In the genomic region with DNA sequence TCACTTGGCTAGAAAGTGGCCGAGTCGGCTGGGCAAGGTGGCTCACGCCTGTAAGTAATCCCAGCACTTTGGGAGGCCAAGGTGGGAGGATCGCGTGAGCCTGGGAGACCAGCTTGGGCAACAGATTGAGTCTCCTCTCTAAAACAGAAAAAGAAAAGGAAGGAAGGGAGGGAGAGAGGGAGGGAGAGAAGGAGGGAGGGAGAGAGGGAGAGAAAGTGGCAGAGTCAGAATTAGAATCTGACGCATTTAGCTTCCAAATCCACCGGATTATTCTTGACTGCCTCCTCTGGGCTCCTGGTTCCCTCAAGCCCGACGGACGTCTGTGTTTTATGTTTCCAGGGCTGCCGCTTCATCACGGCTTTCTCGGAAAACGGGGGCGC, we compare ENCODE assay signal across 14 cellular contexts. TPM values are rescaled to one million over a fixed set of nuclear protein-coding genes. Genes with fewer than 3 reads are reported as not detected.
DNase-seq lines count a peak whose midpoint lies in the region; ATAC-seq and TF ChIP-seq lines count a peak whose summit lies in the region.
"Had no signal": no experiment of that assay in that cellular context is flagged by ENCODE, and none has a peak within 500 bp of the region (broad histone marks: within the 10 kb centered on the region; RNA-seq: fewer than 3 reads in every experiment).

No MANE protein-coding gene starts in this region.

- peaks cover 25% of the 10 kb centered on the region for H3K27me3 Mint-ChIP-seq in activated naive CD8-positive, alpha-beta T cell treated with anti-CD3 and anti-CD28 coated beads, Interleukin-2, amount 10 ng/mL, durations not matched to agents 7 days and 5 days
- H3K27me3 Mint-ChIP-seq in activated naive CD8-positive, alpha-beta T cell treated with anti-CD3 and anti-CD28 coated beads for 36 hours: peaks cover 8% of the 10 kb centered on the region
- H3K27me3 Mint-ChIP-seq in activated CD4-positive, alpha-beta memory T cell treated with anti-CD3 and anti-CD28 coated beads, Interleukin-2, amount 10 ng/mL, durations not matched to agents 7 days and 5 days: peaks cover 25% of the 10 kb centered on the region

- H3K9me3 ChIP-seq in lower lobe of right lung (no peaks in the 10 kb centered on the region), upper lobe of right lung (no peaks in the 10 kb centered on the region), body of pancreas (no peaks in the 10 kb centered on the region)

- H3K4me3 ChIP-seq in lower lobe of right lung (peak overlapping the region; percentile 36), upper lobe of right lung (peak overlapping the region; percentile 30), body of pancreas (no peak overlapping the region)
- H3K4me3 ChIP-seq: BLaER1, SJSA1 had no signal

- H3K4me3 Mint-ChIP-seq in activated naive CD8-positive, alpha-beta T cell treated with anti-CD3 and anti-CD28 coated beads, Interleukin-2, amount 10 ng/mL, durations not matched to agents 7 days and 5 days: peak overlapping the region; percentile 72
- H3K4me3 Mint-ChIP-seq in activated naive CD8-positive, alpha-beta T cell treated with anti-CD3 and anti-CD28 coated beads for 36 hours: no peak overlapping the region
- peak overlapping the region; percentile 36 for H3K4me3 Mint-ChIP-seq in activated CD4-positive, alpha-beta memory T cell treated with anti-CD3 and anti-CD28 coated beads, Interleukin-2, amount 10 ng/mL, durations not matched to agents 7 days and 5 days

- POLR2A ChIA-PET in activated naive CD8-positive, alpha-beta T cell treated with anti-CD3 and anti-CD28 coated beads, Interleukin-2, amount 10 ng/mL, durations not matched to agents 7 days and 5 days (lab: Charles Lee): interaction anchor here (0.7 to 1.3 kb wide), 6 partner anchors 21 to 311 kb away, joined by 3 to 5 read pairs (median 3); a partner anchor contains a TSS
- POLR2A ChIA-PET in activated CD4-positive, alpha-beta memory T cell treated with anti-CD3 and anti-CD28 coated beads, Interleukin-2, amount 10 ng/mL, durations not matched to agents 7 days and 5 days (lab: Charles Lee): interaction anchor here (1.0 to 2.1 kb wide), 5 partner anchors 10 to 56 kb away, joined by 3 to 9 read pairs (median 4); a partner anchor contains a TSS

- WGBS in body of pancreas, 2 donors: 34 to 35% methylated on average over 13 to 15 of the region's 15 CpGs

- CTCF ChIA-PET in activated CD4-positive, alpha-beta memory T cell treated with anti-CD3 and anti-CD28 coated beads, Interleukin-2, amount 10 ng/mL, durations not matched to agents 7 days and 5 days (lab: Charles Lee): interaction anchor here (0.7 to 1.6 kb wide), 6 partner anchors 26 to 59 kb away, joined by 3 to 5 read pairs (median 3); a partner anchor contains a TSS

- no peaks in the 10 kb centered on the region for H3K9me3 Mint-ChIP-seq in activated naive CD8-positive, alpha-beta T cell treated with anti-CD3 and anti-CD28 coated beads, Interleukin-2, amount 10 ng/mL, durations not matched to agents 7 days and 5 days
- H3K9me3 Mint-ChIP-seq in activated naive CD8-positive, alpha-beta T cell treated with anti-CD3 and anti-CD28 coated beads for 36 hours: peaks cover 3% of the 10 kb centered on the region
- peaks cover 4% of the 10 kb centered on the region for H3K9me3 Mint-ChIP-seq in activated CD4-positive, alpha-beta memory T cell treated with anti-CD3 and anti-CD28 coated beads, Interleukin-2, amount 10 ng/mL, durations not matched to agents 7 days and 5 days

- no peak for DNase-seq in activated naive CD8-positive, alpha-beta T cell treated with anti-CD3 and anti-CD28 coated beads, Interleukin-2, amount 10 ng/mL, durations not matched to agents 7 days and 5 days
- DNase-seq in activated naive CD8-positive, alpha-beta T cell treated with anti-CD3 and anti-CD28 coated beads for 36 hours: no peak
- DNase-seq in activated CD4-positive, alpha-beta memory T cell treated with anti-CD3 and anti-CD28 coated beads, Interleukin-2, amount 10 ng/mL, durations not matched to agents 7 days and 5 days: no peak
- DNase-seq in lower lobe of right lung: no peak
- DNase-seq in upper lobe of right lung: no peak
- DNase-seq in NCI-H446 treated with DMSO at 0.1 percent for 48 hours (lab: John Stamatoyannopoulos, UW): no peak
- DNase-seq in HT-29 (ENCODE audit: low spot score): no peak
- no peak for DNase-seq in body of pancreas
- DNase-seq: NK-92 treated with Interleukin-12 subunit alpha and Interleukin-12 subunit beta, amount 100 ng/mL, for 24 hours; WERI-Rb-1 had no signal

- no peak for ATAC-seq in activated naive CD8-positive, alpha-beta T cell treated with anti-CD3 and anti-CD28 coated beads, Interleukin-2, amount 10 ng/mL, durations not matched to agents 7 days and 5 days (ENCODE audit: low read depth)
- ATAC-seq in lower lobe of right lung: no peak
- ATAC-seq in upper lobe of right lung: no peak
- ATAC-seq in body of pancreas: no peak

- H3K36me3 ChIP-seq in lower lobe of right lung (no peaks in the 10 kb centered on the region), upper lobe of right lung (no peaks in the 10 kb centered on the region), body of pancreas (replicated peaks in 1 of 2; ENCODE audit: insufficient read depth in 1 of 2, low read depth in 2 of 2) (no peaks in the 10 kb centered on the region)
- H3K36me3 ChIP-seq: BLaER1, SJSA1, WERI-Rb-1 had no signal

- peaks cover 43% of the 10 kb centered on the region for H3K27me3 ChIP-seq in lower lobe of right lung (ENCODE audit: low read depth)
- peaks cover 39% of the 10 kb centered on the region for H3K27me3 ChIP-seq in upper lobe of right lung
- peaks cover 0 to 11% of the 10 kb centered on the region in 2 donors for H3K27me3 ChIP-seq in body of pancreas
- H3K27me3 ChIP-seq: BLaER1 had no signal

- no peak for TF ChIP-seq POLR2A in body of pancreas (IDR thresholded peaks at IDR 0.05)

- H3K27ac ChIP-seq in lower lobe of right lung (no peak overlapping the region), upper lobe of right lung (no peak overlapping the region), body of pancreas (no peak overlapping the region)
- H3K27ac ChIP-seq: BLaER1, SJSA1, WERI-Rb-1 had no signal

- no peak overlapping the region for H3K27ac Mint-ChIP-seq in activated naive CD8-positive, alpha-beta T cell treated with anti-CD3 and anti-CD28 coated beads, Interleukin-2, amount 10 ng/mL, durations not matched to agents 7 days and 5 days
- H3K27ac Mint-ChIP-seq in activated naive CD8-positive, alpha-beta T cell treated with anti-CD3 and anti-CD28 coated beads for 36 hours: no peak overlapping the region
- no peak overlapping the region for H3K27ac Mint-ChIP-seq in activated CD4-positive, alpha-beta memory T cell treated with anti-CD3 and anti-CD28 coated beads, Interleukin-2, amount 10 ng/mL, durations not matched to agents 7 days and 5 days

- H3K36me3 Mint-ChIP-seq in activated naive CD8-positive, alpha-beta T cell treated with anti-CD3 and anti-CD28 coated beads, Interleukin-2, amount 10 ng/mL, durations not matched to agents 7 days and 5 days: peaks cover 1% of the 10 kb centered on the region
- H3K36me3 Mint-ChIP-seq in activated naive CD8-positive, alpha-beta T cell treated with anti-CD3 and anti-CD28 coated beads for 36 hours: no peaks in the 10 kb centered on the region
- H3K36me3 Mint-ChIP-seq in activated CD4-positive, alpha-beta memory T cell treated with anti-CD3 and anti-CD28 coated beads, Interleukin-2, amount 10 ng/mL, durations not matched to agents 7 days and 5 days (ENCODE audit: low read depth): peaks cover 5% of the 10 kb centered on the region

- peaks cover 7% of the 10 kb centered on the region for H3K4me1 ChIP-seq in lower lobe of right lung
- peaks cover 11% of the 10 kb centered on the region for H3K4me1 ChIP-seq in upper lobe of right lung
- H3K4me1 ChIP-seq in body of pancreas: peaks cover 11% of the 10 kb centered on the region

- intact Hi-C loops in lower lobe of right lung (cut with DNase I) (no loop called here), upper lobe of right lung (cut with DNase I) (no loop called here), body of pancreas (cut with DNase I) (no loop called here)

- H3K4me1 Mint-ChIP-seq in activated naive CD8-positive, alpha-beta T cell treated with anti-CD3 and anti-CD28 coated beads, Interleukin-2, amount 10 ng/mL, durations not matched to agents 7 days and 5 days: peaks cover 13% of the 10 kb centered on the region
- H3K4me1 Mint-ChIP-seq in activated naive CD8-positive, alpha-beta T cell treated with anti-CD3 and anti-CD28 coated beads for 36 hours: peaks cover 15% of the 10 kb centered on the region
- H3K4me1 Mint-ChIP-seq in activated CD4-positive, alpha-beta memory T cell treated with anti-CD3 and anti-CD28 coated beads, Interleukin-2, amount 10 ng/mL, durations not matched to agents 7 days and 5 days: peaks cover 23% of the 10 kb centered on the region

- no peak for TF ChIP-seq CTCF in lower lobe of right lung (IDR thresholded peaks at IDR 0.05)
- TF ChIP-seq CTCF in upper lobe of right lung (IDR thresholded peaks at IDR 0.05): no peak
- TF ChIP-seq CTCF in body of pancreas (IDR thresholded peaks at IDR 0.05): no peak

RNA-seq across cellular contexts. Expression of a gene that starts 22.5 kb away (rescaled TPM):
- 10 to 100 TPM; 10.7 to 12.4 TPM for total RNA-seq in activated naive CD8-positive, alpha-beta T cell treated with anti-CD3 and anti-CD28 coated beads, Interleukin-2, amount 10 ng/mL, durations not matched to agents 7 days and 5 days
- total RNA-seq in activated naive CD8-positive, alpha-beta T cell treated with anti-CD3 and anti-CD28 coated beads for 36 hours: 1 to 10 TPM; 5.8 to 7.1 TPM
- total RNA-seq in activated CD4-positive, alpha-beta memory T cell treated with anti-CD3 and anti-CD28 coated beads, Interleukin-2, amount 10 ng/mL, durations not matched to agents 7 days and 5 days: 10 to 100 TPM; 13.5 to 17.0 TPM
- total RNA-seq in lower lobe of right lung (14.6 TPM), upper lobe of right lung (10.5 TPM), body of pancreas (10 to 100 TPM; 13.2 to 14.5 TPM)
- 3.0 and 6.5 TPM in 2 replicates for total RNA-seq in HT-29 (2014; rRNA removed; shearing (Covaris generic))

RNA-seq across cellular contexts. Expression of a gene that starts 36.3 kb away (rescaled TPM):
- 10 to 100 TPM; 22.2 to 22.8 TPM for total RNA-seq in activated naive CD8-positive, alpha-beta T cell treated with anti-CD3 and anti-CD28 coated beads, Interleukin-2, amount 10 ng/mL, durations not matched to agents 7 days and 5 days
- total RNA-seq in activated naive CD8-positive, alpha-beta T cell treated with anti-CD3 and anti-CD28 coated beads for 36 hours: 10 to 100 TPM; 22.6 to 23.1 TPM
- total RNA-seq in activated CD4-positive, alpha-beta memory T cell treated with anti-CD3 and anti-CD28 coated beads, Interleukin-2, amount 10 ng/mL, durations not matched to agents 7 days and 5 days: 10 to 100 TPM; 17.3 to 18.3 TPM
- 14.4 TPM for total RNA-seq in lower lobe of right lung
- 14.2 TPM for total RNA-seq in upper lobe of right lung
- total RNA-seq in HT-29 (2014; rRNA removed; shearing (Covaris generic)): 70.6 and 70.7 TPM in 2 replicates
- total RNA-seq in body of pancreas: 10 to 100 TPM; 33.9 to 39.2 TPM

RNA-seq across cellular contexts. Expression of a gene that starts 50.0 kb away (rescaled TPM):
- total RNA-seq in activated naive CD8-positive, alpha-beta T cell treated with anti-CD3 and anti-CD28 coated beads, Interleukin-2, amount 10 ng/mL, durations not matched to agents 7 days and 5 days: 1 to 10 TPM; 3.3 to 3.8 TPM
- 1 to 10 TPM in 1 of 2 experiments, under 1 TPM in 1; 0.99 to 1.8 TPM for total RNA-seq in activated naive CD8-positive, alpha-beta T cell treated with anti-CD3 and anti-CD28 coated beads for 36 hours
- 1 to 10 TPM; 1.6 to 2.5 TPM for total RNA-seq in activated CD4-positive, alpha-beta memory T cell treated with anti-CD3 and anti-CD28 coated beads, Interleukin-2, amount 10 ng/mL, durations not matched to agents 7 days and 5 days
- total RNA-seq in lower lobe of right lung (8.9 TPM), upper lobe of right lung (8.1 TPM), body of pancreas (1 to 10 TPM; 4.9 to 9.3 TPM)
- total RNA-seq in HT-29 (2014; rRNA removed; shearing (Covaris generic)): 8.6 and 9.4 TPM in 2 replicates

RNA-seq across cellular contexts. Expression of a gene that starts 50.6 kb away (rescaled TPM):
- total RNA-seq in activated naive CD8-positive, alpha-beta T cell treated with anti-CD3 and anti-CD28 coated beads, Interleukin-2, amount 10 ng/mL, durations not matched to agents 7 days and 5 days: 10 to 100 TPM; 10.6 to 11.2 TPM
- not detected for total RNA-seq in activated naive CD8-positive, alpha-beta T cell treated with anti-CD3 and anti-CD28 coated beads for 36 hours
- total RNA-seq in activated CD4-positive, alpha-beta memory T cell treated with anti-CD3 and anti-CD28 coated beads, Interleukin-2, amount 10 ng/mL, durations not matched to agents 7 days and 5 days: 1 to 10 TPM in 1 of 2 experiments, under 1 TPM in 1; 0.58 to 1.1 TPM
- total RNA-seq in lower lobe of right lung: 460 TPM
- 367 TPM for total RNA-seq in upper lobe of right lung
- not detected in 2 replicates for total RNA-seq in HT-29 (2014; rRNA removed; shearing (Covaris generic))
- total RNA-seq in body of pancreas: 10 to 100 TPM; 19.2 to 38.6 TPM
- total RNA-seq: epithelial cell of proximal tubule, lung microvascular endothelial cell, SJSA1 had no signal

RNA-seq across cellular contexts. Expression of a gene that starts 55.4 kb away (rescaled TPM):
- total RNA-seq in activated naive CD8-positive, alpha-beta T cell treated with anti-CD3 and anti-CD28 coated beads, Interleukin-2, amount 10 ng/mL, durations not matched to agents 7 days and 5 days: 10 to 100 TPM; 56.4 to 61.1 TPM
- total RNA-seq in activated naive CD8-positive, alpha-beta T cell treated with anti-CD3 and anti-CD28 coated beads for 36 hours: 10 to 100 TPM; 35.0 to 35.5 TPM
- 10 to 100 TPM; 44.7 to 45.4 TPM for total RNA-seq in activated CD4-positive, alpha-beta memory T cell treated with anti-CD3 and anti-CD28 coated beads, Interleukin-2, amount 10 ng/mL, durations not matched to agents 7 days and 5 days
- total RNA-seq in lower lobe of right lung (21.0 TPM), upper lobe of right lung (18.7 TPM), body of pancreas (10 to 100 TPM in 1 of 2 donors, 1 to 10 TPM in 1; 9.6 to 33.0 TPM)
- total RNA-seq in HT-29 (2014; rRNA removed; shearing (Covaris generic)): 90.6 and 124 TPM in 2 replicates

Comparison
In these comparisons a context has a peak if more than half of its experiments do, and no peak if none do; other contexts are left out.
1. H3K4me3 ChIP-seq: peak in lower lobe of right lung (single experiment) and upper lobe of right lung (single experiment); none in body of pancreas (0 of 2).